Comparison of ENCODE assay signal across 11 cellular contexts in genomic region chr12:113505941-113506340, GRCh38. TPM values are rescaled to one million over a fixed set of nuclear protein-coding genes. Genes with fewer than 3 reads are reported as not detected.
"Had no signal": no experiment of that assay in that cellular context is flagged by ENCODE, and none has a peak within 500 bp of the region (broad histone marks: within the 10 kb centered on the region; RNA-seq: fewer than 3 reads in every experiment).

No MANE protein-coding gene starts in this region.

- DNase-seq: GM23248, H7, IMR-90, Karpas-422, KBM-7 had no signal

- H3K36me3 ChIP-seq: HAP-1 had no signal

- FAIRE-seq: HTR-8/SVneo had no signal

- H3K27ac ChIP-seq: GM23248, KMS-11 had no signal

- H3K9ac ChIP-seq: GM23248, KMS-11 had no signal

- H3K4me2 ChIP-seq: KMS-11 had no signal

- H2AFZ ChIP-seq: GM23248 had no signal

- H3K9me3 ChIP-seq: HAP-1 had no signal

- H3K4me3 ChIP-seq: GM23248, HAP-1 had no signal

- ATAC-seq: HCT116 had no signal

RNA-seq across cellular contexts. Expression of gene LHX5, which starts 34.3 kb away (rescaled TPM):
- total RNA-seq: GM23248, H4, HT-29, IMR-90 had no signal
- polyA plus RNA-seq: GM23248, IMR-90 had no signal
